Comparison of ENCODE assay signal across 33 cellular contexts in the genomic region with DNA sequence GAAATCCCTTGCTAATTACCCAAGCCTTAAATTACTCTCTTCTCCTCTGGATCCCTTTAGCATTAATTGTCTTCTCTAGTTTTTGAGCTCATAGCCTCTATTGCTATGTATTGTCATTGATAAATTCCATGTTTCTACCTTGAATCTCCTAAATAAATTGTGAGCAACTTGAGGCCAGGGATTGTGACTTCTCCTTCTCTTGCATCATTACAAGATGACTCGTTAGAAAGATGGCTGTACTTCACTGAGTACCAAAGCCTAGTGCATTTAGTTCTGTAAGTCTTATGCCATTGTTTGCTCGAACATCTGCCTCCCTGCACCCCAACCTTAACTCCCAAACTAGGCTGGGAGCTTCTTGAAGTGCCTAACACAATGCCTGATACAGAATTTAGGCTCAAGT. TPM values are rescaled to one million over a fixed set of nuclear protein-coding genes. Genes with fewer than 3 reads are reported as not detected.
"Had no signal": no experiment of that assay in that cellular context is flagged by ENCODE, and none has a peak within 500 bp of the region (broad histone marks: within the 10 kb centered on the region; RNA-seq: fewer than 3 reads in every experiment).

No MANE protein-coding gene starts in this region.

- H3K27ac ChIP-seq: adrenal gland, coronary artery, gastrocnemius medialis, hepatocyte, left ventricle myocardium inferior, ovary, skin epidermis, testis, transverse colon, VCaP had no signal

- H3K36me3 ChIP-seq: adrenal gland, gastrocnemius medialis, left ventricle myocardium inferior, ovary, transverse colon had no signal

- H3K27me3 ChIP-seq: hepatocyte, ovary, testis, transverse colon had no signal

- H3K36me3 Mint-ChIP-seq: activated CD4-positive, alpha-beta memory T cell treated with anti-CD3 and anti-CD28 coated beads for 36 hours; brain had no signal

- ATAC-seq: activated CD4-positive, CD25-positive, alpha-beta regulatory T cell treated with anti-CD3 and anti-CD28 coated beads, Interleukin-2, amount 50 U/mL, for 24 hours; activated naive CD4-positive, alpha-beta T cell treated with anti-CD3 and anti-CD28 coated beads, Interleukin-2, amount 50 U/mL, for 72 hours; effector memory CD8-positive, alpha-beta T cell; gastrocnemius medialis; mucosa of descending colon; sciatic nerve had no signal

- H3K27me3 Mint-ChIP-seq: activated CD4-positive, alpha-beta memory T cell treated with anti-CD3 and anti-CD28 coated beads for 36 hours; brain; effector memory CD8-positive, alpha-beta T cell; progenitor cell of endocrine pancreas had no signal

- H3K4me1 Mint-ChIP-seq: brain, nephron had no signal

- DNase-seq: activated CD4-positive, alpha-beta memory T cell treated with anti-CD3 and anti-CD28 coated beads for 36 hours; activated CD4-positive, alpha-beta T cell treated with anti-CD3 and anti-CD28 coated beads for 48 hours; activated CD8-positive, alpha-beta memory T cell treated with anti-CD3 and anti-CD28 coated beads, Interleukin-2, amount 50 U/mL, for 4 hours; activated naive CD4-positive, alpha-beta T cell; activated T-cell treated with anti-CD3 and anti-CD28 coated beads, Interleukin-2, amount 50 U/mL, for 24 hours; adrenal gland; aorta; effector memory CD8-positive, alpha-beta T cell; gastrocnemius medialis; islet precursor cell; left ventricle myocardium inferior; mucosa of descending colon; ovary; stimulated activated CD4-positive, alpha-beta T cell treated with anti-CD3 and anti-CD28 coated beads, Interleukin-4, amount 100 ng/mL, for 4 hours; stimulated activated CD8-positive, alpha-beta memory T cell treated with anti-CD3 and anti-CD28 coated beads, Interleukin-4, amount 100 ng/mL, for 48 hours; stimulated activated naive CD4-positive, alpha-beta T cell; testis; transverse colon had no signal

- H3K9me3 Mint-ChIP-seq: activated CD4-positive, alpha-beta memory T cell treated with anti-CD3 and anti-CD28 coated beads for 36 hours; activated T-cell treated with anti-CD3 and anti-CD28 coated beads, Interleukin-2, amount 50 U/mL, for 24 hours; effector memory CD8-positive, alpha-beta T cell had no signal

- H3K4me1 ChIP-seq: adrenal gland, gastrocnemius medialis, left ventricle myocardium inferior, testis, transverse colon had no signal

- H3K4me3 Mint-ChIP-seq: activated CD4-positive, alpha-beta memory T cell treated with anti-CD3 and anti-CD28 coated beads for 36 hours; activated T-cell treated with anti-CD3 and anti-CD28 coated beads, Interleukin-2, amount 50 U/mL, for 24 hours; brain; effector memory CD8-positive, alpha-beta T cell; nephron had no signal

- H3K4me3 ChIP-seq: adrenal gland, coronary artery, gastrocnemius medialis, hepatocyte, left ventricle myocardium inferior, lung, mucosa of descending colon, ovary, skin epidermis, testis, transverse colon had no signal

- H3K9me3 ChIP-seq: adrenal gland, gastrocnemius medialis, left ventricle myocardium inferior, mucosa of descending colon, ovary, testis, transverse colon had no signal

- H3K27ac Mint-ChIP-seq: activated CD4-positive, alpha-beta memory T cell treated with anti-CD3 and anti-CD28 coated beads for 36 hours; activated naive CD4-positive, alpha-beta T cell treated with anti-CD3 and anti-CD28 coated beads, Interleukin-2, amount 50 U/mL, for 72 hours; activated T-cell treated with anti-CD3 and anti-CD28 coated beads, Interleukin-2, amount 50 U/mL, for 24 hours; brain; effector memory CD8-positive, alpha-beta T cell; nephron; progenitor cell of endocrine pancreas had no signal

RNA-seq across cellular contexts. Expression of a gene that starts 15.3 kb away (rescaled TPM):
- total RNA-seq: activated CD4-positive, alpha-beta memory T cell treated with anti-CD3 and anti-CD28 coated beads for 36 hours; activated CD8-positive, alpha-beta memory T cell treated with anti-CD3 and anti-CD28 coated beads for 36 hours; myocyte; progenitor cell of endocrine pancreas; renal cortical epithelial cell; T-helper 1 cell treated with Interleukin-12 subunit alpha and Interleukin-12 subunit beta and Interleukin-4 antibody, amounts not matched to agents 30 ng/mL and 1 ng/mL, for 36 hours had no signal
